Comparison of ENCODE assay signal across 1 cellular context in genomic region chr19:50534478-50534877, GRCh38.
TF ChIP-seq lines count a peak whose summit lies in the region.

No MANE protein-coding gene starts in this region.

TF ChIP-seq in GM12878, 131 proteins besides CTCF, POLR2A, EP300 and RAD21:
- TF ChIP-seq RUNX3 (IDR thresholded peaks at IDR 0.05; ENCODE audit: low read length) = peak; percentile 63; the same call in 1 of the 2 replicates
- TF ChIP-seq IKZF1 (conservative IDR thresholded peaks at IDR 0.05) = 0 out of 2 replicates have a peak, but pooled peaks have one; percentile 31
- TF ChIP-seq RELB (IDR thresholded peaks at IDR 0.05; ENCODE audit: low read depth) = peak; percentile 78
- TF ChIP-seq RCOR1 (conservative IDR thresholded peaks at IDR 0.05; ENCODE audit: low read depth, low read length) = no peak
- no peak for TF ChIP-seq NBN (IDR thresholded peaks at IDR 0.05)
- no peak for TF ChIP-seq CBX3 (IDR thresholded peaks at IDR 0.05; ENCODE audit: borderline replicate concordance, low read depth)
- 0 out of 2 replicates have a peak, but pooled peaks have one; percentile 9 for TF ChIP-seq DPF2 (IDR thresholded peaks at IDR 0.05)
